ENCODE assay signal across 1 cellular context in the genomic region with DNA sequence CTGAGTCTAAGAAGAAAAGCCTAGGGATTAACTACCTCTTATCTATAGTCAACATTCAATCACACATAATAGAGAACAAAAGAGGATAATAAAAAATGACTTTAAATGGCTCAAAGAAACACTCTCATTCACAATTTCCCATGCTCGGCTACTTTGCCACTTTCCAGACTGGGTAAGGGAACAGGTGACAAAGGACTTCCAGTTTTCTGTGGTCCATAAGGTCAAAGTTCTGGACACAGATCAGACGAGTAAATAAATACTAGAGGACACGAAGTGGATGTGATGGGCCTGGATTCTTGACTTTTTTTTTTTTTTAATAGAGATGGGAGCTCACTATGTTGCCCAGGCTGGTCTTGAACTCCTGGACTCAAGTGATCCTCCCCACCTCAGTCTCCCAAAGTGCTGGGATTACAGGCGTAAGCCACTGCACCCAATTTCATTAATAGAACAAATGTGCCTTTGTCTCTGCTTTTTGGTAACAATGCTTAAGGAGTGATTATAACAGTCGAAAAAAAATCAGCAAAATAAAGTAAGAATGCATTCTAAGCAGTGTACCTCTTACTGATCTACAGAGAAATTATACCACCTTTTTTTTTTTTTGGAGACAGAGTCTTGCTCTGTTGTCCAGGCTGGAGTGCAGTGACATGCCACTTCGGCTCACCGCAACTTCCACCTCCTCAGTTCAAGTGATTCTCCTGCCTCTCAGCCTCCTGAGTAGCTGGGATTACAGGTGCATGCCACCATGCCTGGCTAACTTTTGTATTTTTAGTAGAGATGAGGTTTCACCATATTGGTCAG.
TF ChIP-seq lines count a peak whose summit lies in the region.

No MANE protein-coding gene starts in this region.

TF ChIP-seq in HepG2, 621 proteins besides CTCF, POLR2A, EP300 and RAD21 (continued from another document and continues in another):
- TF ChIP-seq SKIL (CRISPR knock-in tag; IDR thresholded peaks at IDR 0.05; ENCODE audit: borderline replicate concordance) (0 out of 2 replicates have a peak, but pooled peaks have one; percentile 20), ZNF101 (CRISPR knock-in tag; IDR thresholded peaks at IDR 0.05; ENCODE audit: borderline replicate concordance, low read depth) (no peak), ZNF781 (CRISPR knock-in tag; IDR thresholded peaks at IDR 0.05; ENCODE audit: borderline replicate concordance, not compliant biosample characterization) (no peak), ZNF790 (CRISPR knock-in tag; IDR thresholded peaks at IDR 0.05; ENCODE audit: borderline replicate concordance) (no peak), MBD4 (IDR thresholded peaks at IDR 0.05; ENCODE audit: borderline replicate concordance, low read length) (no peak), ZKSCAN1 (IDR thresholded peaks at IDR 0.05; ENCODE audit: low read length) (no peak), SP5 (CRISPR knock-in tag; IDR thresholded peaks at IDR 0.05; ENCODE audit: borderline replicate concordance, low read depth) (no peak), ZNF235 (CRISPR knock-in tag; IDR thresholded peaks at IDR 0.05; ENCODE audit: borderline replicate concordance) (no peak), SALL1 (CRISPR knock-in tag; IDR thresholded peaks at IDR 0.05) (no peak), HNF4A (CRISPR knock-in tag; IDR thresholded peaks at IDR 0.05) (peak; percentile 74), TRIM24 (CRISPR knock-in tag; IDR thresholded peaks at IDR 0.05) (no peak), TBL1XR1 (IDR thresholded peaks at IDR 0.05; ENCODE audit: borderline replicate concordance, low read length, partially characterized antibody) (no peak), ZNF75D (CRISPR knock-in tag; IDR thresholded peaks at IDR 0.05; ENCODE audit: borderline replicate concordance) (no peak), KDM5A (IDR thresholded peaks at IDR 0.05; ENCODE audit: borderline replicate concordance, low read length) (no peak), KDM2A (CRISPR knock-in tag; IDR thresholded peaks at IDR 0.05; ENCODE audit: borderline replicate concordance, low read depth) (no peak), IRX3 (CRISPR knock-in tag; IDR thresholded peaks at IDR 0.05; ENCODE audit: borderline replicate concordance, low read depth) (no peak), ZNF207 (IDR thresholded peaks at IDR 0.05; ENCODE audit: borderline replicate concordance) (no peak), ZNF331 (CRISPR knock-in tag; IDR thresholded peaks at IDR 0.05) (peak; percentile 40; the same call in 1 of the 2 replicates), SOX5 (CRISPR knock-in tag; IDR thresholded peaks at IDR 0.05; ENCODE audit: borderline replicate concordance) (peak; percentile 38; the same call in 1 of the 2 replicates), ZSCAN21 (CRISPR knock-in tag; IDR thresholded peaks at IDR 0.05; ENCODE audit: borderline replicate concordance) (no peak), ZNF335 (CRISPR knock-in tag; IDR thresholded peaks at IDR 0.05) (no peak), GMEB1 (CRISPR knock-in tag; IDR thresholded peaks at IDR 0.05; ENCODE audit: borderline replicate concordance) (no peak), ZNF720 (CRISPR knock-in tag; IDR thresholded peaks at IDR 0.05) (no peak), ZNF280D (CRISPR knock-in tag; IDR thresholded peaks at IDR 0.05) (no peak)
- TF ChIP-seq, protein P1, sequence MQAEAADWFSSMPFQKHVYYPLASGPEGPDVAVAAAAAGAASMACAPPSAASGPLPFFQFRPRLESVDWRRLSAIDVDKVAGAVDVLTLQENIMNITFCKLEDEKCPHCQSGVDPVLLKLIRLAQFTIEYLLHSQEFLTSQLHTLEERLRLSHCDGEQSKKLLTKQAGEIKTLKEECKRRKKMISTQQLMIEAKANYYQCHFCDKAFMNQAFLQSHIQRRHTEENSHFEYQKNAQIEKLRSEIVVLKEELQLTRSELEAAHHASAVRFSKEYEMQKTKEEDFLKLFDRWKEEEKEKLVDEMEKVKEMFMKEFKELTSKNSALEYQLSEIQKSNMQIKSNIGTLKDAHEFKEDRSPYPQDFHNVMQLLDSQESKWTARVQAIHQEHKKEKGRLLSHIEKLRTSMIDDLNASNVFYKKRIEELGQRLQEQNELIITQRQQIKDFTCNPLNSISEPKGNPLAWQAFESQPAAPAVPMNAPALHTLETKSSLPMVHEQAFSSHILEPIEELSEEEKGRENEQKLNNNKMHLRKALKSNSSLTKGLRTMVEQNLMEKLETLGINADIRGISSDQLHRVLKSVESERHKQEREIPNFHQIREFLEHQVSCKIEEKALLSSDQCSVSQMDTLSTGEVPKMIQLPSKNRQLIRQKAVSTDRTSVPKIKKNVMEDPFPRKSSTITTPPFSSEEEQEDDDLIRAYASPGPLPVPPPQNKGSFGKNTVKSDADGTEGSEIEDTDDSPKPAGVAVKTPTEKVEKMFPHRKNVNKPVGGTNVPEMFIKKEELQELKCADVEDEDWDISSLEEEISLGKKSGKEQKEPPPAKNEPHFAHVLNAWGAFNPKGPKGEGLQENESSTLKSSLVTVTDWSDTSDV (CRISPR knock-in tag; IDR thresholded peaks at IDR 0.05) = no peak
- TF ChIP-seq, protein P2, sequence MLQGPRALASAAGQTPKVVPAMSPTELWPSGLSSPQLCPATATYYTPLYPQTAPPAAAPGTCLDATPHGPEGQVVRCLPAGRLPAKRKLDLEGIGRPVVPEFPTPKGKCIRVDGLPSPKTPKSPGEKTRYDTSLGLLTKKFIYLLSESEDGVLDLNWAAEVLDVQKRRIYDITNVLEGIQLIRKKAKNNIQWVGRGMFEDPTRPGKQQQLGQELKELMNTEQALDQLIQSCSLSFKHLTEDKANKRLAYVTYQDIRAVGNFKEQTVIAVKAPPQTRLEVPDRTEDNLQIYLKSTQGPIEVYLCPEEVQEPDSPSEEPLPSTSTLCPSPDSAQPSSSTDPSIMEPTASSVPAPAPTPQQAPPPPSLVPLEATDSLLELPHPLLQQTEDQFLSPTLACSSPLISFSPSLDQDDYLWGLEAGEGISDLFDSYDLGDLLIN (CRISPR knock-in tag; IDR thresholded peaks at IDR 0.05; ENCODE audit: borderline replicate concordance) = no peak
- TF ChIP-seq, protein P3, sequence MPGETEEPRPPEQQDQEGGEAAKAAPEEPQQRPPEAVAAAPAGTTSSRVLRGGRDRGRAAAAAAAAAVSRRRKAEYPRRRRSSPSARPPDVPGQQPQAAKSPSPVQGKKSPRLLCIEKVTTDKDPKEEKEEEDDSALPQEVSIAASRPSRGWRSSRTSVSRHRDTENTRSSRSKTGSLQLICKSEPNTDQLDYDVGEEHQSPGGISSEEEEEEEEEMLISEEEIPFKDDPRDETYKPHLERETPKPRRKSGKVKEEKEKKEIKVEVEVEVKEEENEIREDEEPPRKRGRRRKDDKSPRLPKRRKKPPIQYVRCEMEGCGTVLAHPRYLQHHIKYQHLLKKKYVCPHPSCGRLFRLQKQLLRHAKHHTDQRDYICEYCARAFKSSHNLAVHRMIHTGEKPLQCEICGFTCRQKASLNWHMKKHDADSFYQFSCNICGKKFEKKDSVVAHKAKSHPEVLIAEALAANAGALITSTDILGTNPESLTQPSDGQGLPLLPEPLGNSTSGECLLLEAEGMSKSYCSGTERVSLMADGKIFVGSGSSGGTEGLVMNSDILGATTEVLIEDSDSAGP (CRISPR knock-in tag; IDR thresholded peaks at IDR 0.05; ENCODE audit: borderline replicate concordance) = no peak
- TF ChIP-seq, protein P4, sequence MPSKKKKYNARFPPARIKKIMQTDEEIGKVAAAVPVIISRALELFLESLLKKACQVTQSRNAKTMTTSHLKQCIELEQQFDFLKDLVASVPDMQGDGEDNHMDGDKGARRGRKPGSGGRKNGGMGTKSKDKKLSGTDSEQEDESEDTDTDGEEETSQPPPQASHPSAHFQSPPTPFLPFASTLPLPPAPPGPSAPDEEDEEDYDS (CRISPR knock-in tag; IDR thresholded peaks at IDR 0.05) = no peak
- TF ChIP-seq, protein P5, sequence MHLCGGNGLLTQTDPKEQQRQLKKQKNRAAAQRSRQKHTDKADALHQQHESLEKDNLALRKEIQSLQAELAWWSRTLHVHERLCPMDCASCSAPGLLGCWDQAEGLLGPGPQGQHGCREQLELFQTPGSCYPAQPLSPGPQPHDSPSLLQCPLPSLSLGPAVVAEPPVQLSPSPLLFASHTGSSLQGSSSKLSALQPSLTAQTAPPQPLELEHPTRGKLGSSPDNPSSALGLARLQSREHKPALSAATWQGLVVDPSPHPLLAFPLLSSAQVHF (CRISPR knock-in tag; IDR thresholded peaks at IDR 0.05) = no peak
- TF ChIP-seq, protein P6, sequence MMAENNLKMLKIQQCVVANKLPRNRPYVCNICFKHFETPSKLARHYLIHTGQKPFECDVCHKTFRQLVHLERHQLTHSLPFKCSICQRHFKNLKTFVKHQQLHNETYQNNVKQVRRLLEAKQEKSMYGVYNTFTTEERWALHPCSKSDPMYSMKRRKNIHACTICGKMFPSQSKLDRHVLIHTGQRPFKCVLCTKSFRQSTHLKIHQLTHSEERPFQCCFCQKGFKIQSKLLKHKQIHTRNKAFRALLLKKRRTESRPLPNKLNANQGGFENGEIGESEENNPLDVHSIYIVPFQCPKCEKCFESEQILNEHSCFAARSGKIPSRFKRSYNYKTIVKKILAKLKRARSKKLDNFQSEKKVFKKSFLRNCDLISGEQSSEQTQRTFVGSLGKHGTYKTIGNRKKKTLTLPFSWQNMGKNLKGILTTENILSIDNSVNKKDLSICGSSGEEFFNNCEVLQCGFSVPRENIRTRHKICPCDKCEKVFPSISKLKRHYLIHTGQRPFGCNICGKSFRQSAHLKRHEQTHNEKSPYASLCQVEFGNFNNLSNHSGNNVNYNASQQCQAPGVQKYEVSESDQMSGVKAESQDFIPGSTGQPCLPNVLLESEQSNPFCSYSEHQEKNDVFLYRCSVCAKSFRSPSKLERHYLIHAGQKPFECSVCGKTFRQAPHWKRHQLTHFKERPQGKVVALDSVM (CRISPR knock-in tag; IDR thresholded peaks at IDR 0.05) = no peak
